In genomic region chr10:97259119-97259518, GRCh38 we compare ENCODE assay signal across 14 cellular contexts.
"Had no signal": no experiment of that assay in that cellular context is flagged by ENCODE, and none has a peak within 500 bp of the region (broad histone marks: within the 10 kb centered on the region; RNA-seq: fewer than 3 reads in every experiment).

No MANE protein-coding gene starts in this region.

- H3K27me3 ChIP-seq: esophagus squamous epithelium, foreskin keratinocyte, ovary, right atrium auricular region, tibial nerve had no signal

- DNase-seq: esophagus squamous epithelium; foreskin keratinocyte; kidney; mammary epithelial cell; natural killer cell; nucleus accumbens; ovary; stimulated activated CD4-positive, alpha-beta T cell treated with anti-CD3 and anti-CD28 coated beads, Interleukin-2, amount 100 ng/mL, for 48 hours had no signal

- H3K27me3 Mint-ChIP-seq: central memory CD8-positive, alpha-beta T cell; stimulated activated naive CD8-positive, alpha-beta T cell treated with anti-CD3 and anti-CD28 coated beads, Interleukin-15, Interleukin-2, amounts not matched to agents 100 ng/mL and 50 ng/mL, for 24 hours had no signal

- H3K9me3 ChIP-seq: esophagus squamous epithelium, ovary, right atrium auricular region, tibial nerve had no signal

- H3K36me3 ChIP-seq: ovary had no signal

- H3K27ac ChIP-seq: esophagus squamous epithelium, foreskin keratinocyte, ovary, right atrium auricular region, tibial nerve had no signal

- H3K27ac Mint-ChIP-seq: natural killer cell; stimulated activated naive CD8-positive, alpha-beta T cell treated with anti-CD3 and anti-CD28 coated beads, Interleukin-15, Interleukin-2, amounts not matched to agents 100 ng/mL and 50 ng/mL, for 24 hours had no signal

- H3K9me3 Mint-ChIP-seq: central memory CD8-positive, alpha-beta T cell; natural killer cell; neural crest cell; stimulated activated naive CD8-positive, alpha-beta T cell treated with anti-CD3 and anti-CD28 coated beads, Interleukin-15, Interleukin-2, amounts not matched to agents 100 ng/mL and 50 ng/mL, for 24 hours had no signal

- H3K4me1 Mint-ChIP-seq: central memory CD8-positive, alpha-beta T cell; natural killer cell had no signal

- H3K4me3 Mint-ChIP-seq: central memory CD8-positive, alpha-beta T cell; natural killer cell; neural crest cell; stimulated activated naive CD8-positive, alpha-beta T cell treated with anti-CD3 and anti-CD28 coated beads, Interleukin-15, Interleukin-2, amounts not matched to agents 100 ng/mL and 50 ng/mL, for 24 hours had no signal

- ATAC-seq: foreskin keratinocyte, natural killer cell had no signal

- H3K4me3 ChIP-seq: esophagus squamous epithelium, ovary, right atrium auricular region, smooth muscle cell, tibial nerve had no signal

- H3K4me1 ChIP-seq: esophagus squamous epithelium, foreskin keratinocyte, right atrium auricular region, tibial nerve had no signal
